ENCODE assay signal across 20 cellular contexts in the genomic region with DNA sequence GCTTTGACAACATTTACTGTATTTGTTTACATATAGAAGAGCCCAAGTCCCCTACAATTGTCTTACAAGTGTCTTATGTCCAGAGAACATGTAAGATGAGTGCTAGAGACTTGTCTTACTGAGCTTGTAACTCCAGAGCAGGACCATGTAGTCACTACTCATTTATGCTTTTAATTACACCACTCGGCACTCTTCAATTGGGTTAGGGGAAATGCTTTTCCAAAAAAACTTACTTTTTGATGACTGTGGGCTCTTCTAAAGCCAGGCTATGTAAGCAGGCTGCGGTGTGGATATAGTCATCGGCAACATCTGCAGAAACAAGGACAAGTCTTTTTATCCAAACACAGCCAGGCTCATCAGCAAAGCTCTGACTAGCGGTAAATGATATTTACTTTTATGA. TPM values are rescaled to one million over a fixed set of nuclear protein-coding genes. Genes with fewer than 3 reads are reported as not detected.
A peak's percentile ranks its signal among the peaks of the same experiment; 100 is the strongest.
DNase-seq lines count a peak whose midpoint lies in the region; ATAC-seq and TF ChIP-seq lines count a peak whose summit lies in the region.
"Had no signal": no experiment of that assay in that cellular context is flagged by ENCODE, and none has a peak within 500 bp of the region (broad histone marks: within the 10 kb centered on the region; RNA-seq: fewer than 3 reads in every experiment).

No MANE protein-coding gene starts in this region.

- H3K4me3 Mint-ChIP-seq in activated naive CD4-positive, alpha-beta T cell treated with anti-CD3 and anti-CD28 coated beads for 36 hours: no peak overlapping the region
- H3K4me3 Mint-ChIP-seq in activated naive CD4-positive, alpha-beta T cell treated with anti-CD3 and anti-CD28 coated beads, Interleukin-2, amount 10 ng/mL, durations not matched to agents 7 days and 5 days: no peak overlapping the region
- H3K4me3 Mint-ChIP-seq in CD4-positive, CD25-positive, alpha-beta regulatory T cell: no peak overlapping the region
- H3K4me3 Mint-ChIP-seq in HFFc6: no peak overlapping the region
- H3K4me3 Mint-ChIP-seq in activated T-helper 17 cell treated with anti-CD3 and anti-CD28 coated beads, Interleukin-2, amount 50 U/mL, for 72 hours: no peak overlapping the region
- H3K4me3 Mint-ChIP-seq: CD14-positive monocyte; CD8-positive, alpha-beta T cell; IgD-negative memory B cell had no signal

- peaks cover 64% of the 10 kb centered on the region for H3K79me2 ChIP-seq in osteoblast (ENCODE audit: insufficient read depth, low read length)

- no peak overlapping the region for H3K4me3 ChIP-seq in CD4-positive, CD25-positive, alpha-beta regulatory T cell (ENCODE audit: low read depth, low read length)
- H3K4me3 ChIP-seq in osteoblast (ENCODE audit: insufficient read depth, low read length): no peak overlapping the region
- H3K4me3 ChIP-seq: GM23248 had no signal

- no peak overlapping the region for H2AFZ ChIP-seq in osteoblast (ENCODE audit: low read length)
- H2AFZ ChIP-seq: GM23248 had no signal

- H3K27ac ChIP-seq in CD4-positive, CD25-positive, alpha-beta regulatory T cell (ENCODE audit: insufficient read depth, low read length, poor library complexity, severe bottlenecking): no peak overlapping the region
- H3K27ac ChIP-seq in osteoblast (ENCODE audit: low read depth, low read length): peak overlapping the region; percentile 2
- H3K27ac ChIP-seq: GM23248 had no signal

- no peaks in the 10 kb centered on the region for H3K9me3 Mint-ChIP-seq in activated naive CD4-positive, alpha-beta T cell treated with anti-CD3 and anti-CD28 coated beads for 36 hours
- H3K9me3 Mint-ChIP-seq in activated naive CD4-positive, alpha-beta T cell treated with anti-CD3 and anti-CD28 coated beads, Interleukin-2, amount 10 ng/mL, durations not matched to agents 7 days and 5 days: no peaks in the 10 kb centered on the region
- H3K9me3 Mint-ChIP-seq in CD4-positive, CD25-positive, alpha-beta regulatory T cell: no peaks in the 10 kb centered on the region
- H3K9me3 Mint-ChIP-seq in HFFc6: no peaks in the 10 kb centered on the region
- H3K9me3 Mint-ChIP-seq in activated T-helper 17 cell treated with anti-CD3 and anti-CD28 coated beads, Interleukin-2, amount 50 U/mL, for 72 hours: no peaks in the 10 kb centered on the region
- H3K9me3 Mint-ChIP-seq: CD8-positive, alpha-beta T cell; IgD-negative memory B cell had no signal

- H3K27me3 ChIP-seq in CD4-positive, CD25-positive, alpha-beta regulatory T cell (ENCODE audit: control insufficient read depth, insufficient read depth, low read length): no peaks in the 10 kb centered on the region
- H3K27me3 ChIP-seq in osteoblast (ENCODE audit: insufficient read depth, low read length): no peaks in the 10 kb centered on the region

- CTCF ChIA-PET in activated naive CD4-positive, alpha-beta T cell treated with anti-CD3 and anti-CD28 coated beads for 36 hours (lab: Charles Lee): interaction anchor here (0.5 to 0.8 kb wide), 4 partner anchors 11 to 290 kb away, joined by 3 to 7 read pairs (median 3); no protein-coding TSS in a partner anchor
- CTCF ChIA-PET in activated naive CD4-positive, alpha-beta T cell treated with anti-CD3 and anti-CD28 coated beads, Interleukin-2, amount 10 ng/mL, durations not matched to agents 7 days and 5 days (lab: Charles Lee): no interaction called here

- H3K4me2 ChIP-seq in osteoblast (ENCODE audit: insufficient read depth, low read length): no peak overlapping the region

- no peaks in the 10 kb centered on the region for H3K27me3 Mint-ChIP-seq in activated naive CD4-positive, alpha-beta T cell treated with anti-CD3 and anti-CD28 coated beads for 36 hours (ENCODE audit: low read depth)
- no peaks in the 10 kb centered on the region for H3K27me3 Mint-ChIP-seq in activated naive CD4-positive, alpha-beta T cell treated with anti-CD3 and anti-CD28 coated beads, Interleukin-2, amount 10 ng/mL, durations not matched to agents 7 days and 5 days
- no peaks in the 10 kb centered on the region for H3K27me3 Mint-ChIP-seq in CD4-positive, CD25-positive, alpha-beta regulatory T cell
- no peaks in the 10 kb centered on the region; the same call in 1 of the 2 replicates for H3K27me3 Mint-ChIP-seq in HFFc6 (ENCODE audit: insufficient read depth)
- no peaks in the 10 kb centered on the region for H3K27me3 Mint-ChIP-seq in activated T-helper 17 cell treated with anti-CD3 and anti-CD28 coated beads, Interleukin-2, amount 50 U/mL, for 72 hours
- H3K27me3 Mint-ChIP-seq: IgD-negative memory B cell had no signal

- H3K36me3 Mint-ChIP-seq in activated naive CD4-positive, alpha-beta T cell treated with anti-CD3 and anti-CD28 coated beads for 36 hours (ENCODE audit: low read depth): peaks cover 81% of the 10 kb centered on the region
- peaks cover 88% of the 10 kb centered on the region for H3K36me3 Mint-ChIP-seq in activated naive CD4-positive, alpha-beta T cell treated with anti-CD3 and anti-CD28 coated beads, Interleukin-2, amount 10 ng/mL, durations not matched to agents 7 days and 5 days
- peaks cover 60% of the 10 kb centered on the region for H3K36me3 Mint-ChIP-seq in CD4-positive, CD25-positive, alpha-beta regulatory T cell
- peaks cover 71% of the 10 kb centered on the region for H3K36me3 Mint-ChIP-seq in HFFc6 (ENCODE audit: low read depth)
- peaks cover 100% of the 10 kb centered on the region for H3K36me3 Mint-ChIP-seq in activated T-helper 17 cell treated with anti-CD3 and anti-CD28 coated beads, Interleukin-2, amount 50 U/mL, for 72 hours (ENCODE audit: low read depth)

- peaks cover 97% of the 10 kb centered on the region for H3K36me3 ChIP-seq in CD4-positive, CD25-positive, alpha-beta regulatory T cell (ENCODE audit: control insufficient read depth, insufficient read depth, low read length)
- H3K36me3 ChIP-seq in osteoblast (ENCODE audit: insufficient read depth, low read length): peaks cover 97% of the 10 kb centered on the region

- no peaks in the 10 kb centered on the region for H3K4me1 ChIP-seq in CD4-positive, CD25-positive, alpha-beta regulatory T cell (ENCODE audit: control insufficient read depth, insufficient read depth, low read length, poor library complexity, severe bottlenecking)
- no peaks in the 10 kb centered on the region for H3K4me1 ChIP-seq in osteoblast (ENCODE audit: insufficient read depth, low read length)

- DNase-seq in activated naive CD4-positive, alpha-beta T cell treated with anti-CD3 and anti-CD28 coated beads for 36 hours: no peak
- DNase-seq in activated naive CD4-positive, alpha-beta T cell treated with anti-CD3 and anti-CD28 coated beads, Interleukin-2, amount 10 ng/mL, durations not matched to agents 7 days and 5 days: no peak
- no peak for DNase-seq in CD4-positive, CD25-positive, alpha-beta regulatory T cell
- DNase-seq in HFFc6 (no peak), osteoblast (ENCODE audit: insufficient read length, low spot score, missing footprints) (no peak), NCI-H1048 (lab: John Stamatoyannopoulos, UW) (no peak)
- DNase-seq: ACHN; AML-193; Calu3; CD8-positive, alpha-beta T cell; DMS53; GDM1; GM23248; HCEC 1CT; Kasumi-1; KBM-7 had no signal

- TF ChIP-seq CTCF in HFFc6 (IDR thresholded peaks at IDR 0.05) (no peak), osteoblast (IDR thresholded peaks at IDR 0.05; ENCODE audit: extremely low read depth, low read depth, low read length) (no peak)

- H3K4me1 Mint-ChIP-seq in activated naive CD4-positive, alpha-beta T cell treated with anti-CD3 and anti-CD28 coated beads for 36 hours (ENCODE audit: low read depth): no peaks in the 10 kb centered on the region
- H3K4me1 Mint-ChIP-seq in activated naive CD4-positive, alpha-beta T cell treated with anti-CD3 and anti-CD28 coated beads, Interleukin-2, amount 10 ng/mL, durations not matched to agents 7 days and 5 days: peaks cover 7% of the 10 kb centered on the region
- H3K4me1 Mint-ChIP-seq in CD4-positive, CD25-positive, alpha-beta regulatory T cell: peaks cover 6 to 15% (median 12%) of the 10 kb centered on the region in 4 donors
- H3K4me1 Mint-ChIP-seq in HFFc6 (ENCODE audit: low read depth): no peaks in the 10 kb centered on the region; the same call in 1 of the 2 replicates
- H3K4me1 Mint-ChIP-seq in activated T-helper 17 cell treated with anti-CD3 and anti-CD28 coated beads, Interleukin-2, amount 50 U/mL, for 72 hours: no peaks in the 10 kb centered on the region

- peak overlapping the region; percentile 41 for H3K27ac Mint-ChIP-seq in activated naive CD4-positive, alpha-beta T cell treated with anti-CD3 and anti-CD28 coated beads for 36 hours
- H3K27ac Mint-ChIP-seq in activated naive CD4-positive, alpha-beta T cell treated with anti-CD3 and anti-CD28 coated beads, Interleukin-2, amount 10 ng/mL, durations not matched to agents 7 days and 5 days: no peak overlapping the region
- peak overlapping the region in 2 of 3 donors; percentile 56 to 58 for H3K27ac Mint-ChIP-seq in CD4-positive, CD25-positive, alpha-beta regulatory T cell
- 0 out of 2 replicates have a peak overlapping the region, but pooled peaks have one; percentile 7 for H3K27ac Mint-ChIP-seq in HFFc6
- H3K27ac Mint-ChIP-seq in activated T-helper 17 cell treated with anti-CD3 and anti-CD28 coated beads, Interleukin-2, amount 50 U/mL, for 72 hours: no peak overlapping the region
- H3K27ac Mint-ChIP-seq: CD8-positive, alpha-beta T cell; IgD-negative memory B cell had no signal

- H3K9me3 ChIP-seq in CD4-positive, CD25-positive, alpha-beta regulatory T cell (ENCODE audit: control insufficient read depth in 2 of 2, low read length in 2 of 2): no peaks in the 10 kb centered on the region
- H3K9me3 ChIP-seq in osteoblast (ENCODE audit: low read depth, low read length): no peaks in the 10 kb centered on the region

- peaks cover 11% of the 10 kb centered on the region for H4K20me1 ChIP-seq in osteoblast (ENCODE audit: insufficient read depth, low read length)

- intact Hi-C loops in activated naive CD4-positive, alpha-beta T cell treated with anti-CD3 and anti-CD28 coated beads for 36 hours (cut with micrococcal nuclease): no loop called here

- ATAC-seq in CD4-positive, CD25-positive, alpha-beta regulatory T cell (ENCODE audit: low read depth in 2 of 2): no peak
- ATAC-seq in HG03565 (IDR thresholded peaks at IDR 0.05; ENCODE audit: unreplicated experiment): no peak
- no peak for ATAC-seq in activated T-helper 17 cell treated with anti-CD3 and anti-CD28 coated beads, Interleukin-2, amount 50 U/mL, for 72 hours (replicated peaks)
- ATAC-seq: CD8-positive, alpha-beta T cell had no signal

RNA-seq across cellular contexts. Expression of gene SNX5, which starts 18.7 kb away (rescaled TPM):
- 100 to 1,000 TPM; 228 to 237 TPM for total RNA-seq in activated naive CD4-positive, alpha-beta T cell treated with anti-CD3 and anti-CD28 coated beads for 36 hours
- 71.9 TPM for total RNA-seq in CD4-positive, CD25-positive, alpha-beta regulatory T cell
- 10 to 100 TPM; 71.9 to 82.8 (median 78.9) TPM for polyA plus RNA-seq in CD4-positive, CD25-positive, alpha-beta regulatory T cell
- total RNA-seq in HFFc6 (2021; fragmentation: NEBNext Ultra II Directional; extraction: Animal tissue kit (Norgen Biotek cat#: 25700)): 10 to 100 TPM; 69.6 to 97.5 (median 81.8) TPM
- 89.9 and 93.7 TPM in 2 replicates for total RNA-seq in osteoblast
- total RNA-seq in activated T-helper 17 cell treated with anti-CD3 and anti-CD28 coated beads, Interleukin-2, amount 50 U/mL, for 72 hours: 100 to 1,000 TPM; 175 to 201 TPM

RNA-seq across cellular contexts. Expression of gene MGME1, which starts 18.9 kb away (rescaled TPM):
- 10 to 100 TPM; 28.7 to 30.6 TPM for total RNA-seq in activated naive CD4-positive, alpha-beta T cell treated with anti-CD3 and anti-CD28 coated beads for 36 hours
- 19.2 TPM for total RNA-seq in CD4-positive, CD25-positive, alpha-beta regulatory T cell
- 10 to 100 TPM; 10.6 to 18.8 (median 14.3) TPM for polyA plus RNA-seq in CD4-positive, CD25-positive, alpha-beta regulatory T cell
- total RNA-seq in HFFc6 (2021; fragmentation: NEBNext Ultra II Directional; extraction: Animal tissue kit (Norgen Biotek cat#: 25700)): 10 to 100 TPM; 12.7 to 19.2 (median 17.9) TPM
- 8.3 and 13.6 TPM in 2 replicates for total RNA-seq in osteoblast
- 10 to 100 TPM; 24.2 to 33.2 TPM for total RNA-seq in activated T-helper 17 cell treated with anti-CD3 and anti-CD28 coated beads, Interleukin-2, amount 50 U/mL, for 72 hours

Comparison
In these comparisons a context has a peak if more than half of its experiments do, and no peak if none do; other contexts are left out.
1. H3K27ac Mint-ChIP-seq: peak in activated naive CD4-positive, alpha-beta T cell treated with anti-CD3 and anti-CD28 coated beads for 36 hours (single experiment), CD4-positive, CD25-positive, alpha-beta regulatory T cell (2 of 3) and HFFc6 (single experiment); none in activated naive CD4-positive, alpha-beta T cell treated with anti-CD3 and anti-CD28 coated beads, Interleukin-2, amount 10 ng/mL, durations not matched to agents 7 days and 5 days (single experiment) and activated T-helper 17 cell treated with anti-CD3 and anti-CD28 coated beads, Interleukin-2, amount 50 U/mL, for 72 hours (single experiment).